In genomic region chr2:70199320-70199864, GRCh38 we compare ENCODE assay signal across 2 cellular contexts.
TF ChIP-seq lines count a peak whose summit lies in the region.

No MANE protein-coding gene starts in this region.

TF ChIP-seq in HCT116, 20 proteins besides CTCF, POLR2A, EP300 and RAD21:
- TF ChIP-seq YY1 (IDR thresholded peaks at IDR 0.05; ENCODE audit: extremely low read depth, insufficient replicate concordance, low read depth, low read length) (no peak), FOSL1 (IDR thresholded peaks at IDR 0.05; ENCODE audit: low read depth) (no peak), EZH2 (IDR thresholded peaks at IDR 0.05) (no peak), EZH2phosphoT487 (IDR thresholded peaks at IDR 0.05; ENCODE audit: borderline replicate concordance) (no peak)
TF ChIP-seq in HCT116: peak in this region for 0.

TF ChIP-seq in H1, 55 proteins besides CTCF, POLR2A, EP300 and RAD21:
- TF ChIP-seq EGR1 (IDR thresholded peaks at IDR 0.05; ENCODE audit: borderline replicate concordance, low read depth, low read length) (no peak), CEBPB (IDR thresholded peaks at IDR 0.05; ENCODE audit: low read depth, low read length) (no peak), FOSL1 (IDR thresholded peaks at IDR 0.05; ENCODE audit: insufficient read depth, low read depth, low read length) (no peak), BRCA1 (IDR thresholded peaks at IDR 0.05; ENCODE audit: low read depth, low read length) (no peak), EZH2 (IDR thresholded peaks at IDR 0.05; ENCODE audit: low read depth, low read length, severe bottlenecking) (no peak), GTF2F1 (IDR thresholded peaks at IDR 0.05; ENCODE audit: borderline replicate concordance, low read depth, low read length) (no peak), RXRA (IDR thresholded peaks at IDR 0.05; ENCODE audit: insufficient read depth, low read depth, low read length) (no peak), SRF (IDR thresholded peaks at IDR 0.05; ENCODE audit: low read depth, low read length) (no peak), CBX8 (IDR thresholded peaks at IDR 0.05; ENCODE audit: borderline replicate concordance, low read depth, low read length) (no peak), SP2 (IDR thresholded peaks at IDR 0.05; ENCODE audit: low read length) (no peak), BACH1 (IDR thresholded peaks at IDR 0.05; ENCODE audit: low read length) (no peak), NRF1 (IDR thresholded peaks at IDR 0.05; ENCODE audit: low read depth, low read length) (no peak), KDM1A (IDR thresholded peaks at IDR 0.05; ENCODE audit: borderline replicate concordance, low read length) (no peak), KDM5A (IDR thresholded peaks at IDR 0.05; ENCODE audit: low read length) (no peak), CBX5 (IDR thresholded peaks at IDR 0.05; ENCODE audit: low read depth, low read length) (no peak)
- TF ChIP-seq, protein P1, sequence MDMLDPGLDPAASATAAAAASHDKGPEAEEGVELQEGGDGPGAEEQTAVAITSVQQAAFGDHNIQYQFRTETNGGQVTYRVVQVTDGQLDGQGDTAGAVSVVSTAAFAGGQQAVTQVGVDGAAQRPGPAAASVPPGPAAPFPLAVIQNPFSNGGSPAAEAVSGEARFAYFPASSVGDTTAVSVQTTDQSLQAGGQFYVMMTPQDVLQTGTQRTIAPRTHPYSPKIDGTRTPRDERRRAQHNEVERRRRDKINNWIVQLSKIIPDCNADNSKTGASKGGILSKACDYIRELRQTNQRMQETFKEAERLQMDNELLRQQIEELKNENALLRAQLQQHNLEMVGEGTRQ (IDR thresholded peaks at IDR 0.05; ENCODE audit: low read length): no peak
- TF ChIP-seq, protein P2, sequence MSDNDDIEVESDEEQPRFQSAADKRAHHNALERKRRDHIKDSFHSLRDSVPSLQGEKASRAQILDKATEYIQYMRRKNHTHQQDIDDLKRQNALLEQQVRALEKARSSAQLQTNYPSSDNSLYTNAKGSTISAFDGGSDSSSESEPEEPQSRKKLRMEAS (IDR thresholded peaks at IDR 0.05): no peak
- TF ChIP-seq, protein P3, sequence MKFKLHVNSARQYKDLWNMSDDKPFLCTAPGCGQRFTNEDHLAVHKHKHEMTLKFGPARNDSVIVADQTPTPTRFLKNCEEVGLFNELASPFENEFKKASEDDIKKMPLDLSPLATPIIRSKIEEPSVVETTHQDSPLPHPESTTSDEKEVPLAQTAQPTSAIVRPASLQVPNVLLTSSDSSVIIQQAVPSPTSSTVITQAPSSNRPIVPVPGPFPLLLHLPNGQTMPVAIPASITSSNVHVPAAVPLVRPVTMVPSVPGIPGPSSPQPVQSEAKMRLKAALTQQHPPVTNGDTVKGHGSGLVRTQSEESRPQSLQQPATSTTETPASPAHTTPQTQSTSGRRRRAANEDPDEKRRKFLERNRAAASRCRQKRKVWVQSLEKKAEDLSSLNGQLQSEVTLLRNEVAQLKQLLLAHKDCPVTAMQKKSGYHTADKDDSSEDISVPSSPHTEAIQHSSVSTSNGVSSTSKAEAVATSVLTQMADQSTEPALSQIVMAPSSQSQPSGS (IDR thresholded peaks at IDR 0.05; ENCODE audit: low read length): no peak
